ENCODE assay signal across 19 cellular contexts in genomic region chr9:132020845-132021510, GRCh38.
"Had no signal": no experiment of that assay in that cellular context is flagged by ENCODE, and none has a peak within 500 bp of the region (broad histone marks: within the 10 kb centered on the region; RNA-seq: fewer than 3 reads in every experiment).

No MANE protein-coding gene starts in this region.

- H3K27ac ChIP-seq: foreskin keratinocyte, psoas muscle, sigmoid colon, testis, upper lobe of right lung had no signal

- H3K27me3 ChIP-seq: dorsolateral prefrontal cortex, foreskin keratinocyte, sigmoid colon, testis, upper lobe of right lung had no signal

- FAIRE-seq: islet of Langerhans, TTC549 had no signal

- DNase-seq: activated CD4-positive, CD25-positive, alpha-beta regulatory T cell; activated naive CD4-positive, alpha-beta T cell treated with anti-CD3 and anti-CD28 coated beads, Interleukin-2, amount 50 U/mL, for 16 hours; amniotic stem cell; dorsolateral prefrontal cortex; head of caudate nucleus; mammary epithelial cell; mucosa of descending colon; naive thymus-derived CD8-positive, alpha-beta T cell; occipital lobe; psoas muscle; sigmoid colon; stimulated activated CD4-positive, alpha-beta T cell treated with anti-CD3 and anti-CD28 coated beads, Interleukin-2, amount 100 ng/mL, for 48 hours; testis; upper lobe of right lung had no signal

- H3K4me3 ChIP-seq: mucosa of descending colon, psoas muscle, sigmoid colon, testis, upper lobe of right lung had no signal

- H3K4me3 Mint-ChIP-seq: naive thymus-derived CD8-positive, alpha-beta T cell; stimulated activated naive CD8-positive, alpha-beta T cell treated with anti-CD3 and anti-CD28 coated beads, Interleukin-15, Interleukin-2, amounts not matched to agents 100 ng/mL and 50 ng/mL, for 24 hours; T-helper 1 cell treated with Interleukin-12 subunit alpha and Interleukin-12 subunit beta and Interleukin-4 antibody, amounts not matched to agents 30 μg/mL and 1 μg/mL, for 36 hours had no signal

- H3K9me3 ChIP-seq: mucosa of descending colon, psoas muscle, sigmoid colon, testis, upper lobe of right lung had no signal

- H3K27ac Mint-ChIP-seq: stimulated activated naive CD8-positive, alpha-beta T cell treated with anti-CD3 and anti-CD28 coated beads, Interleukin-15, Interleukin-2, amounts not matched to agents 100 ng/mL and 50 ng/mL, for 24 hours; T-helper 1 cell treated with Interleukin-12 subunit alpha and Interleukin-12 subunit beta and Interleukin-4 antibody, amounts not matched to agents 30 μg/mL and 1 μg/mL, for 36 hours had no signal

- H3K27me3 Mint-ChIP-seq: naive thymus-derived CD8-positive, alpha-beta T cell; stimulated activated naive CD8-positive, alpha-beta T cell treated with anti-CD3 and anti-CD28 coated beads, Interleukin-15, Interleukin-2, amounts not matched to agents 100 ng/mL and 50 ng/mL, for 24 hours had no signal

- H3K36me3 ChIP-seq: sigmoid colon, upper lobe of right lung had no signal

- H3K9me3 Mint-ChIP-seq: naive thymus-derived CD8-positive, alpha-beta T cell; stimulated activated naive CD8-positive, alpha-beta T cell treated with anti-CD3 and anti-CD28 coated beads, Interleukin-15, Interleukin-2, amounts not matched to agents 100 ng/mL and 50 ng/mL, for 24 hours; T-helper 1 cell treated with Interleukin-12 subunit alpha and Interleukin-12 subunit beta and Interleukin-4 antibody, amounts not matched to agents 30 μg/mL and 1 μg/mL, for 36 hours had no signal

- ATAC-seq: foreskin keratinocyte; naive thymus-derived CD8-positive, alpha-beta T cell; upper lobe of right lung had no signal
